1 cellular context compared by ENCODE assay signal in genomic region chr17:30824356-30825145, GRCh38.
TF ChIP-seq lines count a peak whose summit lies in the region.

CRLF3 (minus strand) TSS chr17:30824692; CDS start chr17:30824651, 41 bp downstream.

TF ChIP-seq in HepG2, 621 proteins besides CTCF, POLR2A, EP300 and RAD21 (continued from another document and continues in another):
- TF ChIP-seq ZNF276 (CRISPR knock-in tag; IDR thresholded peaks at IDR 0.05; ENCODE audit: low read depth) (peak; percentile 75; the same call in 1 of the 2 replicates), MXD4 (CRISPR knock-in tag; IDR thresholded peaks at IDR 0.05) (peak; percentile 25; the same call in 1 of the 2 replicates), ELF4 (CRISPR knock-in tag; IDR thresholded peaks at IDR 0.05; ENCODE audit: borderline replicate concordance) (no peak), ZNF501 (CRISPR knock-in tag; IDR thresholded peaks at IDR 0.05) (no peak), IRF9 (CRISPR knock-in tag; IDR thresholded peaks at IDR 0.05; ENCODE audit: borderline replicate concordance) (no peak), ZNF891 (CRISPR knock-in tag; IDR thresholded peaks at IDR 0.05) (0 out of 2 replicates have a peak, but pooled peaks have one; percentile 26), JDP2 (CRISPR knock-in tag; IDR thresholded peaks at IDR 0.05; ENCODE audit: borderline replicate concordance) (no peak), ZHX2 (IDR thresholded peaks at IDR 0.05; ENCODE audit: low read depth) (no peak; the same call in 1 of the 2 replicates), ZHX2 (CRISPR knock-in tag; IDR thresholded peaks at IDR 0.05; ENCODE audit: borderline replicate concordance) (no peak), PREB (CRISPR knock-in tag; IDR thresholded peaks at IDR 0.05) (no peak), MAFF (IDR thresholded peaks at IDR 0.05; ENCODE audit: low read depth, low read length) (no peak), ZNF274 (CRISPR knock-in tag; IDR thresholded peaks at IDR 0.05) (no peak), ZNF234 (CRISPR knock-in tag; conservative IDR thresholded peaks at IDR 0.05) (no peak), TGIF2 (CRISPR knock-in tag; IDR thresholded peaks at IDR 0.05) (no peak), GZF1 (CRISPR knock-in tag; IDR thresholded peaks at IDR 0.05) (no peak), ZNF503 (CRISPR knock-in tag; IDR thresholded peaks at IDR 0.05) (no peak), KDM5B (CRISPR knock-in tag; IDR thresholded peaks at IDR 0.05; ENCODE audit: borderline replicate concordance) (peak; percentile 66; the same call in 1 of the 2 replicates), ZBTB4 (CRISPR knock-in tag; IDR thresholded peaks at IDR 0.05; ENCODE audit: borderline replicate concordance) (no peak; the same call in 1 of the 2 replicates), IRF2 (CRISPR knock-in tag; IDR thresholded peaks at IDR 0.05) (peak; percentile 9; the same call in 1 of the 2 replicates), CEBPB (IDR thresholded peaks at IDR 0.05; ENCODE audit: borderline replicate concordance, low read depth, low read length) (no peak), NFKBIZ (CRISPR knock-in tag; IDR thresholded peaks at IDR 0.05) (no peak), ZNF607 (CRISPR knock-in tag; IDR thresholded peaks at IDR 0.05; ENCODE audit: borderline replicate concordance) (0 out of 2 replicates have a peak, but pooled peaks have one; percentile 55), MLXIP (CRISPR knock-in tag; IDR thresholded peaks at IDR 0.05; ENCODE audit: borderline replicate concordance) (no peak; the same call in 1 of the 2 replicates), ZNF770 (CRISPR knock-in tag; IDR thresholded peaks at IDR 0.05) (peak; percentile 89), ZNF337 (CRISPR knock-in tag; IDR thresholded peaks at IDR 0.05; ENCODE audit: borderline replicate concordance, low read depth) (no peak), ZBTB7A (CRISPR knock-in tag; IDR thresholded peaks at IDR 0.05) (0 out of 2 replicates have a peak, but pooled peaks have one; percentile 14), TARDBP (CRISPR knock-in tag; IDR thresholded peaks at IDR 0.05) (no peak; the same call in 1 of the 2 replicates), NCOA1 (CRISPR knock-in tag; IDR thresholded peaks at IDR 0.05) (no peak), DNMT1 (CRISPR knock-in tag; IDR thresholded peaks at IDR 0.05) (no peak), PBX2 (CRISPR knock-in tag; IDR thresholded peaks at IDR 0.05) (peak; percentile 71), NFATC3 (CRISPR knock-in tag; IDR thresholded peaks at IDR 0.05) (no peak), HNF4G (IDR thresholded peaks at IDR 0.05; ENCODE audit: borderline replicate concordance, low read depth, low read length) (no peak), HNF4G (CRISPR knock-in tag; IDR thresholded peaks at IDR 0.05; ENCODE audit: borderline replicate concordance, low read depth) (no peak), KAT7 (CRISPR knock-in tag; IDR thresholded peaks at IDR 0.05; ENCODE audit: borderline replicate concordance) (peak; percentile 25; the same call in 1 of the 2 replicates), ZNF703 (CRISPR knock-in tag; IDR thresholded peaks at IDR 0.05; ENCODE audit: borderline replicate concordance) (no peak), ZKSCAN8 (CRISPR knock-in tag; IDR thresholded peaks at IDR 0.05; ENCODE audit: borderline replicate concordance) (no peak), FOXK1 (CRISPR knock-in tag; IDR thresholded peaks at IDR 0.05; ENCODE audit: borderline replicate concordance, low read depth) (peak; percentile 11; the same call in 1 of the 2 replicates)
